ENCODE assay signal across 22 cellular contexts in the genomic region with DNA sequence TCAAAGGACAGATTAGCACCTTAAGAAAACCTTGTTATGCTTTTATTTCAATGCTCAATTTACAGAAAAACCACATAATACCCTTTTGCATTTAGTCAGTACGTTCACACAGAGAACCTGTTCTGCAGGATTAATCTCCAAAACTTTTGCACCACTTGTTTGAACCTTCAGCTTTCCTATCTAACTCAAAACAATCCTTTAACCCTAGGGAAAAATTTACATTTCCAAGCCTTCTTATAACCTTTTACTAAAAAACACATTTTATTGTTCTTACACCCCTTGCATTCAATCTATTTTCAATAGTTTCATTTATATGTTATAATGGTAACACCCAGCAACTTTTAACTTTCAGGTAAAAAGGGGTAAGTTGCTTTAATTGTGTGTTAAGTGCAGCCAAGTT.
DNase-seq lines count a peak whose midpoint lies in the region; ATAC-seq and TF ChIP-seq lines count a peak whose summit lies in the region.
"Had no signal": no experiment of that assay in that cellular context is flagged by ENCODE, and none has a peak within 500 bp of the region (broad histone marks: within the 10 kb centered on the region; RNA-seq: fewer than 3 reads in every experiment).

No MANE protein-coding gene starts in this region.

- POLR2A ChIA-PET in PC-3 (lab: Charles Lee; ENCODE audit: unreplicated experiment), result no interaction called here

- H3K27ac Mint-ChIP-seq in GM23338, result no peak overlapping the region; the same call in 1 of the 2 replicates
- H3K27ac Mint-ChIP-seq: B cell; CD4-positive, alpha-beta T cell; CD8-positive, alpha-beta T cell had no signal

- peaks cover 7% of the 10 kb centered on the region for H3K27me3 Mint-ChIP-seq in GM23338 (ENCODE audit: insufficient read depth, low read depth, poor library complexity)
- H3K27me3 Mint-ChIP-seq: B cell; CD4-positive, alpha-beta T cell had no signal

- H3K27ac ChIP-seq in GM23338 (ENCODE audit: low read depth), result no peak overlapping the region
- H3K27ac ChIP-seq in PC-3 (ENCODE audit: low read length), result no peak overlapping the region
- H3K27ac ChIP-seq: 22Rv1; A549; BLaER1 treated with 17β-estradiol and CSF1 and Interleukin-3, amounts not matched to agents 10 nM and 100 nM; C4-2B had no signal

- H3K79me2 ChIP-seq in GM23338 (replicated peaks; ENCODE audit: insufficient read depth), result no peaks in the 10 kb centered on the region
- H3K79me2 ChIP-seq in PC-3 (ENCODE audit: low read length), result no peaks in the 10 kb centered on the region

- H3K4me1 ChIP-seq in GM23338 (ENCODE audit: insufficient read depth) (0 out of 2 replicates have a peak, but pooled peaks cover 4% of the 10 kb centered on the region), PC-3 (ENCODE audit: insufficient read depth, low read length) (no peaks in the 10 kb centered on the region)
- H3K4me1 ChIP-seq: A549; BLaER1 treated with 17β-estradiol and CSF1 and Interleukin-3, amounts not matched to agents 10 nM and 100 nM; Caco-2 had no signal

- H3F3A ChIP-seq in GM23338 (replicated peaks; ENCODE audit: low read depth) (no peaks in the 10 kb centered on the region), PC-3 (ENCODE audit: low read length, unreplicated experiment) (no peaks in the 10 kb centered on the region)

- intact Hi-C loops in PC-3 (cut with micrococcal nuclease), result no loop called here

- H4K20me1 ChIP-seq in GM23338 (replicated peaks; ENCODE audit: insufficient read depth), result no peaks in the 10 kb centered on the region
- H4K20me1 ChIP-seq in PC-3 (ENCODE audit: low read length), result no peaks in the 10 kb centered on the region
- H4K20me1 ChIP-seq: BLaER1 treated with 17β-estradiol and CSF1 and Interleukin-3, amounts not matched to agents 10 nM and 100 nM had no signal

- H3K36me3 ChIP-seq in GM23338 (ENCODE audit: insufficient read depth) (no peaks in the 10 kb centered on the region), PC-3 (ENCODE audit: low read depth, low read length) (no peaks in the 10 kb centered on the region)
- H3K36me3 ChIP-seq: BLaER1 treated with 17β-estradiol and CSF1 and Interleukin-3, amounts not matched to agents 10 nM and 100 nM had no signal

- no peak overlapping the region for H3K4me3 ChIP-seq in GM23338
- no peak overlapping the region for H3K4me3 ChIP-seq in PC-3 (ENCODE audit: low read length)
- H3K4me3 ChIP-seq: A549; BLaER1 treated with 17β-estradiol and CSF1 and Interleukin-3, amounts not matched to agents 10 nM and 100 nM; GM12878 had no signal

- BruUV-seq in PC-3 (replicated peaks; lab: Mats Ljungman, UMichigan), result no TSS peak

- no peak overlapping the region for H3K9ac ChIP-seq in PC-3 (ENCODE audit: low read length)
- H3K9ac ChIP-seq: BLaER1 treated with 17β-estradiol and CSF1 and Interleukin-3, amounts not matched to agents 10 nM and 100 nM had no signal

- H2AFZ ChIP-seq in GM23338 (peak overlapping the region; percentile 23; the same call in 1 of the 2 replicates), PC-3 (ENCODE audit: low read length) (no peak overlapping the region)

- H3K9me2 ChIP-seq in GM23338 (ENCODE audit: insufficient read depth) (0 out of 2 replicates have a peak, but pooled peaks cover 4% of the 10 kb centered on the region), PC-3 (replicated peaks; ENCODE audit: low read length) (no peaks in the 10 kb centered on the region)

- DNase-seq in GM23338 (ENCODE audit: low spot score) (no peak), PC-3 (peak; percentile 13), left kidney (ENCODE audit: low read depth, low spot score) (peak; percentile 30), DMS 273 treated with DMSO at 0.1 percent for 48 hours (lab: John Stamatoyannopoulos, UW) (no peak)
- DNase-seq: AML-193; Caco-2; Calu3; CD4-positive, alpha-beta T cell; CD8-positive, alpha-beta T cell; DMS153; DMS53; DMS79; DND-41; EL; GDM1 had no signal

- no peaks in the 10 kb centered on the region for H3K36me3 Mint-ChIP-seq in GM23338 (ENCODE audit: low read depth)
- H3K36me3 Mint-ChIP-seq: CD8-positive, alpha-beta T cell had no signal

- ATAC-seq in GM23338 (no peak), PC-3 (no peak), HG02981 (IDR thresholded peaks at IDR 0.05; ENCODE audit: unreplicated experiment) (no peak)
- ATAC-seq: A549; CD8-positive, alpha-beta T cell; GM12878 had no signal

- no peaks in the 10 kb centered on the region for H3K9me3 ChIP-seq in PC-3 (ENCODE audit: low read length)
- H3K9me3 ChIP-seq: A549, Caco-2 had no signal

- 0 out of 3 replicates have a peak, but pooled peaks cover 2% of the 10 kb centered on the region for H3K9me3 Mint-ChIP-seq in GM23338

- no peak for TF ChIP-seq CTCF in GM23338 (conservative IDR thresholded peaks at IDR 0.05; ENCODE audit: low read depth in 2 of 2)
- TF ChIP-seq CTCF in PC-3 (conservative IDR thresholded peaks at IDR 0.05; ENCODE audit: low read depth, low read length), result no peak

- H3K4me2 ChIP-seq in GM23338 (no peak overlapping the region), PC-3 (ENCODE audit: low read length) (no peak overlapping the region)
- H3K4me2 ChIP-seq: A549; BLaER1 treated with 17β-estradiol and CSF1 and Interleukin-3, amounts not matched to agents 10 nM and 100 nM had no signal

- CTCF ChIA-PET in PC-3 (lab: Charles Lee), result no interaction called here

- no peaks in the 10 kb centered on the region for H3K27me3 ChIP-seq in GM23338 (ENCODE audit: insufficient read depth)
- no peaks in the 10 kb centered on the region for H3K27me3 ChIP-seq in PC-3 (ENCODE audit: low read length)
- H3K27me3 ChIP-seq: BLaER1 treated with 17β-estradiol and CSF1 and Interleukin-3, amounts not matched to agents 10 nM and 100 nM had no signal

- peaks cover 8% of the 10 kb centered on the region; the same call in 2 of the 3 replicates for H3K4me1 Mint-ChIP-seq in GM23338
- H3K4me1 Mint-ChIP-seq: B cell had no signal

- H3K4me3 Mint-ChIP-seq in GM23338, result no peak overlapping the region
- H3K4me3 Mint-ChIP-seq: B cell; CD4-positive, alpha-beta T cell; CD8-positive, alpha-beta T cell had no signal

TF ChIP-seq in GM23338, 12 proteins besides CTCF, POLR2A, EP300 and RAD21 (continues in another document):
- TF ChIP-seq STAT1 (IDR thresholded peaks at IDR 0.05; ENCODE audit: unreplicated experiment), result no peak
- TF ChIP-seq, protein P1, sequence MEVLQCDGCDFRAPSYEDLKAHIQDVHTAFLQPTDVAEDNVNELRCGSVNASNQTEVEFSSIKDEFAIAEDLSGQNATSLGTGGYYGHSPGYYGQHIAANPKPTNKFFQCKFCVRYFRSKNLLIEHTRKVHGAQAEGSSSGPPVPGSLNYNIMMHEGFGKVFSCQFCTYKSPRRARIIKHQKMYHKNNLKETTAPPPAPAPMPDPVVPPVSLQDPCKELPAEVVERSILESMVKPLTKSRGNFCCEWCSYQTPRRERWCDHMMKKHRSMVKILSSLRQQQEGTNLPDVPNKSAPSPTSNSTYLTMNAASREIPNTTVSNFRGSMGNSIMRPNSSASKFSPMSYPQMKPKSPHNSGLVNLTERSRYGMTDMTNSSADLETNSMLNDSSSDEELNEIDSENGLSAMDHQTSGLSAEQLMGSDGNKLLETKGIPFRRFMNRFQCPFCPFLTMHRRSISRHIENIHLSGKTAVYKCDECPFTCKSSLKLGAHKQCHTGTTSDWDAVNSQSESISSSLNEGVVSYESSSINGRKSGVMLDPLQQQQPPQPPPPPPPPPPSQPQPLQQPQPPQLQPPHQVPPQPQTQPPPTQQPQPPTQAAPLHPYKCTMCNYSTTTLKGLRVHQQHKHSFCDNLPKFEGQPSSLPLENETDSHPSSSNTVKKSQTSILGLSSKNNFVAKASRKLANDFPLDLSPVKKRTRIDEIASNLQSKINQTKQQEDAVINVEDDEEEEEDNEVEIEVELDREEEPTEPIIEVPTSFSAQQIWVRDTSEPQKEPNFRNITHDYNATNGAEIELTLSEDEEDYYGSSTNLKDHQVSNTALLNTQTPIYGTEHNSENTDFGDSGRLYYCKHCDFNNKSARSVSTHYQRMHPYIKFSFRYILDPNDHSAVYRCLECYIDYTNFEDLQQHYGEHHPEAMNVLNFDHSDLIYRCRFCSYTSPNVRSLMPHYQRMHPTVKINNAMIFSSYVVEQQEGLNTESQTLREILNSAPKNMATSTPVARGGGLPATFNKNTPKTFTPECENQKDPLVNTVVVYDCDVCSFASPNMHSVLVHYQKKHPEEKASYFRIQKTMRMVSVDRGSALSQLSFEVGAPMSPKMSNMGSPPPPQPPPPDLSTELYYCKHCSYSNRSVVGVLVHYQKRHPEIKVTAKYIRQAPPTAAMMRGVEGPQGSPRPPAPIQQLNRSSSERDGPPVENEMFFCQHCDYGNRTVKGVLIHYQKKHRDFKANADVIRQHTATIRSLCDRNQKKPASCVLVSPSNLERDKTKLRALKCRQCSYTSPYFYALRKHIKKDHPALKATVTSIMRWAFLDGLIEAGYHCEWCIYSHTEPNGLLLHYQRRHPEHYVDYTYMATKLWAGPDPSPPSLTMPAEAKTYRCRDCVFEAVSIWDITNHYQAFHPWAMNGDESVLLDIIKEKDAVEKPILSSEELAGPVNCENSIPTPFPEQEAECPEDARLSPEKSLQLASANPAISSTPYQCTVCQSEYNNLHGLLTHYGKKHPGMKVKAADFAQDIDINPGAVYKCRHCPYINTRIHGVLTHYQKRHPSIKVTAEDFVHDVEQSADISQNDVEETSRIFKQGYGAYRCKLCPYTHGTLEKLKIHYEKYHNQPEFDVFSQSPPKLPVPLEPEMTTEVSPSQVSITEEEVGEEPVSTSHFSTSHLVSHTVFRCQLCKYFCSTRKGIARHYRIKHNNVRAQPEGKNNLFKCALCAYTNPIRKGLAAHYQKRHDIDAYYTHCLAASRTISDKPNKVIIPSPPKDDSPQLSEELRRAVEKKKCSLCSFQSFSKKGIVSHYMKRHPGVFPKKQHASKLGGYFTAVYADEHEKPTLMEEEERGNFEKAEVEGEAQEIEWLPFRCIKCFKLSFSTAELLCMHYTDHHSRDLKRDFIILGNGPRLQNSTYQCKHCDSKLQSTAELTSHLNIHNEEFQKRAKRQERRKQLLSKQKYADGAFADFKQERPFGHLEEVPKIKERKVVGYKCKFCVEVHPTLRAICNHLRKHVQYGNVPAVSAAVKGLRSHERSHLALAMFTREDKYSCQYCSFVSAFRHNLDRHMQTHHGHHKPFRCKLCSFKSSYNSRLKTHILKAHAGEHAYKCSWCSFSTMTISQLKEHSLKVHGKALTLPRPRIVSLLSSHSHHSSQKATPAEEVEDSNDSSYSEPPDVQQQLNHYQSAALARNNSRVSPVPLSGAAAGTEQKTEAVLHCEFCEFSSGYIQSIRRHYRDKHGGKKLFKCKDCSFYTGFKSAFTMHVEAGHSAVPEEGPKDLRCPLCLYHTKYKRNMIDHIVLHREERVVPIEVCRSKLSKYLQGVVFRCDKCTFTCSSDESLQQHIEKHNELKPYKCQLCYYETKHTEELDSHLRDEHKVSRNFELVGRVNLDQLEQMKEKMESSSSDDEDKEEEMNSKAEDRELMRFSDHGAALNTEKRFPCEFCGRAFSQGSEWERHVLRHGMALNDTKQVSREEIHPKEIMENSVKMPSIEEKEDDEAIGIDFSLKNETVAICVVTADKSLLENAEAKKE (CRISPR knock-in tag; IDR thresholded peaks at IDR 0.05), result no peak
- TF ChIP-seq JUNB (IDR thresholded peaks at IDR 0.05; ENCODE audit: unreplicated experiment), result no peak

Comparison
In these comparisons a context has a peak if more than half of its experiments do, and no peak if none do; other contexts are left out.
1. DNase-seq: peak in PC-3 (single experiment) and left kidney (single experiment); none in GM23338 (single experiment) and DMS 273 treated with DMSO at 0.1 percent for 48 hours (single experiment).